ENCODE assay signal across 39 cellular contexts in genomic region chr6:150159757-150160156, GRCh38. TPM values are rescaled to one million over a fixed set of nuclear protein-coding genes. Genes with fewer than 3 reads are reported as not detected.
"Had no signal": no experiment of that assay in that cellular context is flagged by ENCODE, and none has a peak within 500 bp of the region (broad histone marks: within the 10 kb centered on the region; RNA-seq: fewer than 3 reads in every experiment).

No MANE protein-coding gene starts in this region.

- H3K27me3 ChIP-seq: MG63 had no signal

- H3K9me3 ChIP-seq: MG63 had no signal

- H3K4me3 ChIP-seq: MG63 had no signal

- DNase-seq: Karpas-422, Kasumi-1, MG63, MM.1S, MV-4-11, NCI-H1048, NCI-H1092, NCI-H1092 treated with DMSO at 0.1 percent for 48 hours, NCI-H1105, NCI-H1105 treated with DMSO at 0.1 percent for 48 hours, NCI-H1417, NCI-H1417 treated with DMSO at 0.1 percent for 48 hours, NCI-H1436, NCI-H1436 treated with DMSO at 0.1 percent for 48 hours, NCI-H146, NCI-H1694, NCI-H1694 treated with DMSO at 0.1 percent for 48 hours, NCI-H187, NCI-H187 treated with DMSO at 0.1 percent for 48 hours, NCI-H1930, NCI-H2029, NCI-H2029 treated with DMSO at 0.1 percent for 48 hours, NCI-H2081, NCI-H2081 treated with DMSO at 0.1 percent for 48 hours, NCI-H2107, NCI-H2171, NCI-H2171 treated with DMSO at 0.1 percent for 48 hours, NCI-H2227 treated with DMSO at 0.1 percent for 48 hours, NCI-H226, NCI-H345, NCI-H446, NCI-H446 treated with DMSO at 0.1 percent for 48 hours, NCI-H510A, NCI-H510A treated with DMSO at 0.1 percent for 48 hours, NCI-H524, NCI-H524 treated with DMSO at 0.1 percent for 48 hours had no signal

- H3K36me3 ChIP-seq: MG63 had no signal

RNA-seq across cellular contexts. Expression of gene PPP1R14C, which starts 16.9 kb away (rescaled TPM):
- total RNA-seq: LHCN-M2, M059J, NCI-H460 had no signal
